Comparison of ENCODE assay signal across 20 cellular contexts in genomic region chr3:124453221-124453620, GRCh38.
"Had no signal": no experiment of that assay in that cellular context is flagged by ENCODE, and none has a peak within 500 bp of the region (broad histone marks: within the 10 kb centered on the region; RNA-seq: fewer than 3 reads in every experiment).

No MANE protein-coding gene starts in this region.

- H3K36me3 ChIP-seq: MG63 had no signal

- H3K4me2 ChIP-seq: SK-N-SH had no signal

- H3K9me3 ChIP-seq: MG63, SK-N-SH had no signal

- H3K9ac ChIP-seq: SK-N-SH had no signal

- ATAC-seq: HepG2 had no signal

- H3K4me3 ChIP-seq: MG63 had no signal

- DNase-seq: IMR-90, Karpas-422, KG1, MG63, NCI-H1092 treated with DMSO at 0.1 percent for 48 hours, NCI-H1436 treated with DMSO at 0.1 percent for 48 hours, NCI-H1694, NCI-H187 treated with DMSO at 0.1 percent for 48 hours, NCI-H2029 treated with DMSO at 0.1 percent for 48 hours, NCI-H2171 treated with DMSO at 0.1 percent for 48 hours, NCI-H345, NCI-H446 treated with DMSO at 0.1 percent for 48 hours, NCI-H510A treated with DMSO at 0.1 percent for 48 hours, NCI-H526, Right ventricle myocardium superior, RPMI8226, SIG-M5, SK-N-SH, SW 1271 had no signal
